ENCODE assay signal across 21 cellular contexts in the genomic region with DNA sequence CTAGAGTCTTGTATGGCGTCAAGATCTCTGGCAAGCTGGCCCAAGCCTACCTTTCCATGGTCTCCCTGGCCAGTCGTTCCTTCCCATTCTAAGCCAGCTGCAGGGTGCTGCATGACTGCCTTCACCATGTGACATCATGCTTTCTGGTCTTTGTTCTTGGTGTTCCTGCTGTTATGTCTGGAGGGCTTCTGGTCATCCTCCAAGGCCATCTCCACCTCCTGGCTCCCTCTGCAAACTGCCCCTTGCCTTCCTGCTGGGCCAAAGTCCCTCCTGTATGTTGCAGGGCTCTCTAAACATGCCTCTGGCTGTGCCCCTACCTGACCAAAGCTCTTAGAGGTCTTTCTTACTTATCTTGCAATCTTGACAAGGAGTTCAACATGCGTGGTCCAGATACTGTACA. TPM values are rescaled to one million over a fixed set of nuclear protein-coding genes. Genes with fewer than 3 reads are reported as not detected.
DNase-seq lines count a peak whose midpoint lies in the region; ATAC-seq lines count a peak whose summit lies in the region.
"Had no signal": no experiment of that assay in that cellular context is flagged by ENCODE, and none has a peak within 500 bp of the region (broad histone marks: within the 10 kb centered on the region; RNA-seq: fewer than 3 reads in every experiment).

No MANE protein-coding gene starts in this region.

- no peak overlapping the region for H4K8ac ChIP-seq in mesenchymal stem cell (ENCODE audit: low read length)

- H3K9me3 ChIP-seq in mesenchymal stem cell (ENCODE audit: control insufficient read depth, low read length), result peaks cover 3% of the 10 kb centered on the region

- H3K18ac ChIP-seq in mesenchymal stem cell (ENCODE audit: low read depth in 1 of 2, low read length in 2 of 2), result no peak overlapping the region

- intact Hi-C loops in sciatic nerve (cut with DNase I), result no loop called here

- H2BK15ac ChIP-seq in mesenchymal stem cell (ENCODE audit: low read depth, poor library complexity, severe bottlenecking), result no peak overlapping the region

- H3K4me1 ChIP-seq in mesenchymal stem cell (ENCODE audit: control insufficient read depth, insufficient read depth, low read depth, low read length), result peaks cover 15% of the 10 kb centered on the region

- no peak for ATAC-seq in sciatic nerve
- ATAC-seq: HepG2 had no signal

- no peaks in the 10 kb centered on the region for H3K79me1 ChIP-seq in mesenchymal stem cell (replicated peaks; ENCODE audit: low read length, poor library complexity, severe bottlenecking)

- H3K4me2 ChIP-seq in mesenchymal stem cell (ENCODE audit: low read length, poor library complexity, severe bottlenecking), result no peak overlapping the region

- no peak overlapping the region for H3K27ac ChIP-seq in mesenchymal stem cell (ENCODE audit: low read length, poor library complexity, severe bottlenecking)

- H2AK5ac ChIP-seq in mesenchymal stem cell (ENCODE audit: low read length, severe bottlenecking), result no peak overlapping the region

- H3K36me3 ChIP-seq in mesenchymal stem cell (ENCODE audit: control insufficient read depth in 1 of 2, insufficient read depth in 2 of 2, low read depth in 1 of 2, low read length in 2 of 2), result peaks cover 0 to 3% of the 10 kb centered on the region in 2 experiments

- no peak overlapping the region for H4K91ac ChIP-seq in mesenchymal stem cell (ENCODE audit: low read length)

- in situ Hi-C loops in Caki2 (cut with HindIII; ENCODE audit: low pct_unique_long_range_greater_than_20kb, low sequenced_read_pairs), result no loop called here

- peak; percentile 34 for DNase-seq in Caki2 (ENCODE audit: low read depth)
- peak; percentile 26 for DNase-seq in activated CD8-positive, alpha-beta memory T cell treated with anti-CD3 and anti-CD28 coated beads, Interleukin-2, amount 50 U/mL, for 48 hours
- DNase-seq in kidney tubule cell (ENCODE audit: low spot score), result peak; percentile 27
- peak; percentile 23 for DNase-seq in sciatic nerve (ENCODE audit: low spot score)
- no peak for DNase-seq in DMS114 treated with DMSO at 0.1 percent for 48 hours (lab: John Stamatoyannopoulos, UW; ENCODE audit: unreplicated experiment)
- DNase-seq in HuH-7 (ENCODE audit: low spot score), result no peak
- no peak for DNase-seq in mesenchymal stem cell
- DNase-seq: ACHN; C1 segment of cervical spinal cord; CD8-positive, alpha-beta memory T cell; DMS79; HFFc6; KG1; NCI-H1694 treated with DMSO at 0.1 percent for 48 hours; NCI-H510A treated with DMSO at 0.1 percent for 48 hours; NCI-H82; OCI-M1; SHP77 treated with DMSO at 0.1 percent for 48 hours had no signal

- H2BK120ac ChIP-seq in mesenchymal stem cell (ENCODE audit: low read depth, low read length), result no peak overlapping the region

- no peak overlapping the region for H2BK5ac ChIP-seq in mesenchymal stem cell (ENCODE audit: low read depth, low read length, poor library complexity, severe bottlenecking)

- H3K9ac ChIP-seq in mesenchymal stem cell (ENCODE audit: low read length), result no peak overlapping the region

- WGBS in mesenchymal stem cell, result 76% methylated on average over 3 of the region's 3 CpGs

- no peak overlapping the region for H3K4me3 ChIP-seq in mesenchymal stem cell (ENCODE audit: insufficient read depth in 1 of 2, low read depth in 1 of 2, low read length in 2 of 2)

- no peak overlapping the region for H3K4ac ChIP-seq in mesenchymal stem cell (ENCODE audit: low read depth in 1 of 2, low read length in 2 of 2)

- H3K14ac ChIP-seq in mesenchymal stem cell (ENCODE audit: low read length in 2 of 2), result no peak overlapping the region

- H2AFZ ChIP-seq in mesenchymal stem cell (ENCODE audit: low read depth, low read length), result no peak overlapping the region

- peaks cover 6 to 12% of the 10 kb centered on the region in 2 experiments for H3K27me3 ChIP-seq in mesenchymal stem cell (ENCODE audit: control insufficient read depth in 1 of 2, insufficient read depth in 1 of 2, low read length in 2 of 2)

- no peak overlapping the region for H2BK12ac ChIP-seq in mesenchymal stem cell (ENCODE audit: low read length in 2 of 2)

- no peak overlapping the region for H3K23ac ChIP-seq in mesenchymal stem cell (ENCODE audit: low read length in 2 of 2)

RNA-seq across cellular contexts. Expression of a gene that starts 44.4 kb away (rescaled TPM):
- total RNA-seq in Caki2 (2014; rRNA removed; shearing (Covaris generic); ENCODE audit: low replicate concordance), result 8.7 and 18.5 TPM in 2 replicates
- total RNA-seq in sciatic nerve, result 16.7 TPM
- 0.01 TPM for polyA plus RNA-seq in mesenchymal stem cell (2013, experiment 1 of 2)
- polyA plus RNA-seq in mesenchymal stem cell (2013, experiment 2 of 2), result not detected
- total RNA-seq: CD8-positive, alpha-beta memory T cell; H1; HFFc6; RPMI7951 had no signal
- polyA plus RNA-seq: CD8-positive, alpha-beta memory T cell; H1 had no signal

Comparison
In these comparisons a context has a peak if more than half of its experiments do, and no peak if none do; other contexts are left out.
1. DNase-seq: peak in Caki2 (single experiment), activated CD8-positive, alpha-beta memory T cell treated with anti-CD3 and anti-CD28 coated beads, Interleukin-2, amount 50 U/mL, for 48 hours (single experiment), kidney tubule cell (single experiment) and sciatic nerve (single experiment); none in DMS114 treated with DMSO at 0.1 percent for 48 hours (single experiment), HuH-7 (single experiment) and mesenchymal stem cell (single experiment).